ENCODE assay signal across 12 cellular contexts in the genomic region with DNA sequence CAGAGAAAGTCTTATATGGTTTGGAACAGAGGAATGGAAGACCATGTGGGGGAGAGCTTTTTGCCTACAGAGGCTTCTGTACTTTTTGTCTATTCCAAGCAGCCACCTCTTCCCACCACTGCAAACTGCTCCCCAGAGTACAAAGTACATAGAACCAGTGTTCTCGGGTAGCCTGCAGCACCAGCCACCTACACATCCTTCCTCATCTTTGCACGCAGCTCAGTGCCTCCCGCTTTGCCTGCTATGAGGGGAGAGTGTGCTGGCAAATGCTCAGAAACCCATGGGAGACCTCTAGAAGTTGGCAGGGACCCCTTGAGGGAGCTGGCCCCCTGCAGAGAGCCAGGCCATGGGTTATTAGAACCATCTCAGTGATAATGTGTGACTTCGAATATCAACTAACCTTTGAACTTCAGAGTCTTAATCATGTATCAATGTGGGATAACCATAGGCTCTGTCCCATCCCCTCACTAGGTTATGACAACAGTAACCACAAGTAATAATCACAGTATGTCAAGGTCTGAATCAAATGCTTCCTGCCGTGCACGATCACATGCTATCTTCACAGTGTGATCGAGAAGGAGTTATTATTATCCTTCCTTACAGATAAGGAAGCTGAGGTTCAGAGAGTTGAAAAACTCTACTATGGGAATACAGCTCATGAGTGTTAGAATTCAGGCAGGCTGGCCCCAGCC. TPM values are rescaled to one million over a fixed set of nuclear protein-coding genes. Genes with fewer than 3 reads are reported as not detected.
DNase-seq lines count a peak whose midpoint lies in the region; ATAC-seq, FAIRE-seq and TF ChIP-seq lines count a peak whose summit lies in the region.
"Had no signal": no experiment of that assay in that cellular context is flagged by ENCODE, and none has a peak within 500 bp of the region (broad histone marks: within the 10 kb centered on the region; RNA-seq: fewer than 3 reads in every experiment).

No MANE protein-coding gene starts in this region.

- no peak overlapping the region for H3K4me3 ChIP-seq in astrocyte (ENCODE audit: insufficient read depth, low read depth, low read length)

- peaks cover 20% of the 10 kb centered on the region for H3K4me1 ChIP-seq in astrocyte (ENCODE audit: insufficient read depth, low read length)

- H3K36me3 Mint-ChIP-seq in astrocyte (ENCODE audit: low read depth, unreplicated experiment): no peaks in the 10 kb centered on the region
- no peaks in the 10 kb centered on the region for H3K36me3 Mint-ChIP-seq in naive B cell

- peak; percentile 63 to 80 for ATAC-seq in naive B cell (ENCODE audit: low read depth in 2 of 2)
- ATAC-seq in HG03039 (IDR thresholded peaks at IDR 0.05; ENCODE audit: unreplicated experiment): no peak

- H4K20me1 ChIP-seq in astrocyte (ENCODE audit: insufficient read depth, low read length): no peaks in the 10 kb centered on the region

- H3K9me3 Mint-ChIP-seq in astrocyte (ENCODE audit: unreplicated experiment) (no peaks in the 10 kb centered on the region), naive B cell (no peaks in the 10 kb centered on the region)

- peak overlapping the region; percentile 74 for H3K9ac ChIP-seq in astrocyte (ENCODE audit: low read length)

- no peaks in the 10 kb centered on the region for H3K79me2 ChIP-seq in astrocyte (ENCODE audit: insufficient read depth, low read length)

- FAIRE-seq in astrocyte (lab: Jason Lieb, UNC): no peak

- TF ChIP-seq POLR2A in erythroblast (IDR thresholded peaks at IDR 0.05; ENCODE audit: low read length): no peak

- H3K4me2 ChIP-seq in astrocyte (ENCODE audit: low read length): no peak overlapping the region

- no peaks in the 10 kb centered on the region for H3K27me3 ChIP-seq in astrocyte (ENCODE audit: insufficient read depth, low read length)

- H3K4me3 Mint-ChIP-seq in astrocyte (ENCODE audit: unreplicated experiment) (no peak overlapping the region), naive B cell (peak overlapping the region in 6 of 8 donors; percentile 8 to 66 (median 49))

- no peaks in the 10 kb centered on the region for H3K27me3 Mint-ChIP-seq in astrocyte (ENCODE audit: low read depth, unreplicated experiment)
- H3K27me3 Mint-ChIP-seq in naive B cell: no peaks in the 10 kb centered on the region

- H3K27ac ChIP-seq in astrocyte (ENCODE audit: low read depth, low read length): peak overlapping the region; percentile 72

- peaks cover 54% of the 10 kb centered on the region for H3K4me1 Mint-ChIP-seq in astrocyte (ENCODE audit: low read depth, unreplicated experiment)
- peaks cover 28 to 56% (median 38%) of the 10 kb centered on the region in 3 donors for H3K4me1 Mint-ChIP-seq in naive B cell

- no peaks in the 10 kb centered on the region for H3K36me3 ChIP-seq in astrocyte (ENCODE audit: insufficient read depth, low read length)

- TF ChIP-seq CTCF in astrocyte (IDR thresholded peaks at IDR 0.05; ENCODE audit: insufficient read depth, low read depth, low read length): no peak

- H3K9me3 ChIP-seq in astrocyte (ENCODE audit: insufficient read depth, low read depth, low read length): no peaks in the 10 kb centered on the region

- peak overlapping the region; percentile 97 for H3K27ac Mint-ChIP-seq in astrocyte (ENCODE audit: unreplicated experiment)
- H3K27ac Mint-ChIP-seq in naive B cell: peak overlapping the region in 4 of 6 donors; percentile 49 to 91 (median 70)

- H2AFZ ChIP-seq in astrocyte (ENCODE audit: low read depth, low read length): no peak overlapping the region

- DNase-seq in COLO829 (ENCODE audit: low spot score): peak; percentile 58
- DNase-seq in MV-4-11 (lab: John Stamatoyannopoulos, UW): peak; percentile 29
- DNase-seq in astrocyte (ENCODE audit: low read depth): peak; percentile 69
- DNase-seq in naive B cell: no peak
- DNase-seq in effector CD4-positive, alpha-beta T cell: no peak
- DNase-seq in erythroblast (lab: John Stamatoyannopoulos, UW): no peak
- no peak for DNase-seq in mucosa of gallbladder (ENCODE audit: low spot score)
- DNase-seq: activated T-cell treated with anti-CD3 and anti-CD28 coated beads, Interleukin-2, amount 50 U/mL, for 1 hour; kidney glomerular epithelial cell; right cardiac atrium; Right ventricle myocardium superior had no signal

RNA-seq across cellular contexts. Expression of gene SMAD3, which starts 22.8 kb away (rescaled TPM):
- total RNA-seq in astrocyte (65.6 and 78.0 TPM in 2 replicates), mucosa of gallbladder (59.0 TPM)
- polyA plus RNA-seq in naive B cell (ENCODE audit: low read depth in 6 of 6): 10 to 100 TPM; 34.7 to 68.7 (median 38.0) TPM

Comparison
In these comparisons a context has a peak if more than half of its experiments do, and no peak if none do; other contexts are left out.
1. DNase-seq: peak in COLO829 (single experiment), MV-4-11 (single experiment) and astrocyte (single experiment); none in naive B cell (single experiment), effector CD4-positive, alpha-beta T cell (single experiment), erythroblast (0 of 2) and mucosa of gallbladder (single experiment).